12 cellular contexts compared by ENCODE assay signal in the genomic region with DNA sequence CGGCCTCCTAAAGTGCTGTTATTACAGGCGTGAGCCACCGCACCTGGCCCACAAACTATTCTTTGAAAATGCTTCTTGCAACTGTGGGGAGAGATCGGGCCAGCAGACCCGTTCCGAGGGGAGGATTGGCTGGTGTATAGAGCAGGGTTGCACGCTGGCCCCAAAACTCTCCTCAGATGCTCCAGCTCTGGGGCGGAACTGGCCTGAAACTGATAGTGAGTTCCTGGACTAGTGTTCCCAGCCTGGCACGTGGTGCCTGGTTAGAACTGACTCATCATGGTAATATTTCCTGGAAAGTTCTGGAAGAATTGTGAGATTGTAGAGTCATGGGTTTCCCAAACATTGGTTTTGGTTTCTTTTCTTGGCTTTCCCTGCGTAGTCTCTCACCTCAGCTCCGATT.
DNase-seq lines count a peak whose midpoint lies in the region; ATAC-seq, FAIRE-seq and TF ChIP-seq lines count a peak whose summit lies in the region.
"Had no signal": no experiment of that assay in that cellular context is flagged by ENCODE, and none has a peak within 500 bp of the region (broad histone marks: within the 10 kb centered on the region; RNA-seq: fewer than 3 reads in every experiment).

No MANE protein-coding gene starts in this region.

- DNase-seq in AG20443 (ENCODE audit: low spot score) (peak; percentile 92), RCC 7860 (ENCODE audit: low spot score) (peak; percentile 53), epithelial cell of esophagus (ENCODE audit: low read depth) (peak; percentile 16), mesothelial cell of epicardium (ENCODE audit: low spot score in 2 of 2, unreplicated experiment in 2 of 2) (no peak), kidney (no peak), D341Med (ENCODE audit: low spot score) (no peak), NCI-H2227 treated with DMSO at 0.1 percent for 48 hours (lab: John Stamatoyannopoulos, UW) (no peak)
- DNase-seq: gastrocnemius medialis, small intestine had no signal

- H3K9me3 Mint-ChIP-seq in mesothelial cell of epicardium: peaks cover 3% of the 10 kb centered on the region

- no peaks in the 10 kb centered on the region for H3K9me3 ChIP-seq in kidney (ENCODE audit: control insufficient read depth in 1 of 2, low read length in 2 of 2)
- H3K9me3 ChIP-seq: gastrocnemius medialis had no signal

- no peaks in the 10 kb centered on the region for H3K4me1 ChIP-seq in kidney (ENCODE audit: control insufficient read depth in 1 of 2, insufficient read depth in 1 of 2, low read depth in 1 of 2, low read length in 2 of 2)
- H3K4me1 ChIP-seq: BLaER1 treated with 17β-estradiol and CSF1 and Interleukin-3, amounts not matched to agents 10 nM and 100 nM; gastrocnemius medialis had no signal

- TF ChIP-seq CTCF in epithelial cell of esophagus (IDR thresholded peaks at IDR 0.05; ENCODE audit: insufficient read depth, low read depth, low read length, missing control alignments): no peak
- TF ChIP-seq CTCF in mesothelial cell of epicardium (IDR thresholded peaks at IDR 0.05; ENCODE audit: unreplicated experiment): no peak
- TF ChIP-seq CTCF in kidney (IDR thresholded peaks at IDR 0.05; ENCODE audit: borderline replicate concordance, extremely low read depth, insufficient read depth): no peak

- no peak overlapping the region for H3K4me3 Mint-ChIP-seq in mesothelial cell of epicardium
- H3K4me3 Mint-ChIP-seq: T-helper 1 cell treated with Interleukin-12 subunit alpha and Interleukin-12 subunit beta and Interleukin-4 antibody, amounts not matched to agents 30 μg/mL and 1 μg/mL, for 36 hours had no signal

- no peak overlapping the region for H3K27ac ChIP-seq in kidney (ENCODE audit: low read depth in 2 of 2, low read length in 2 of 2)
- H3K27ac ChIP-seq: BLaER1 treated with 17β-estradiol and CSF1 and Interleukin-3, amounts not matched to agents 10 nM and 100 nM had no signal

- FAIRE-seq in RCC 7860 (lab: Jason Lieb, UNC) (no peak), kidney (lab: Jason Lieb, UNC) (no peak)
- FAIRE-seq: small intestine had no signal

- intact Hi-C loops in kidney (cut with DNase I): no loop called here

- peak overlapping the region; percentile 34 for H3K27ac Mint-ChIP-seq in mesothelial cell of epicardium
- H3K27ac Mint-ChIP-seq: T-helper 1 cell treated with Interleukin-12 subunit alpha and Interleukin-12 subunit beta and Interleukin-4 antibody, amounts not matched to agents 30 μg/mL and 1 μg/mL, for 36 hours had no signal

- H3K36me3 Mint-ChIP-seq in mesothelial cell of epicardium: peaks cover 24% of the 10 kb centered on the region

- H3K4me1 Mint-ChIP-seq in mesothelial cell of epicardium: peaks cover 13% of the 10 kb centered on the region

- ATAC-seq in HG02870 (IDR thresholded peaks at IDR 0.05; ENCODE audit: unreplicated experiment): no peak

- H3K9ac ChIP-seq in kidney (ENCODE audit: low read length in 2 of 2): no peak overlapping the region
- H3K9ac ChIP-seq: BLaER1 treated with 17β-estradiol and CSF1 and Interleukin-3, amounts not matched to agents 10 nM and 100 nM had no signal

- H3K4me3 ChIP-seq in epithelial cell of esophagus (ENCODE audit: low read length) (no peak overlapping the region), kidney (ENCODE audit: low read length in 2 of 2) (no peak overlapping the region)
- H3K4me3 ChIP-seq: BLaER1 treated with 17β-estradiol and CSF1 and Interleukin-3, amounts not matched to agents 10 nM and 100 nM; gastrocnemius medialis had no signal

- H3K27me3 Mint-ChIP-seq in mesothelial cell of epicardium (ENCODE audit: low read depth): no peaks in the 10 kb centered on the region

- H3K36me3 ChIP-seq in kidney (ENCODE audit: control insufficient read depth in 1 of 2, insufficient read depth in 2 of 2, low read length in 2 of 2): no peaks in the 10 kb centered on the region
- H3K36me3 ChIP-seq: BLaER1 treated with 17β-estradiol and CSF1 and Interleukin-3, amounts not matched to agents 10 nM and 100 nM; gastrocnemius medialis had no signal

Comparison
In these comparisons a context has a peak if more than half of its experiments do, and no peak if none do; other contexts are left out.
1. DNase-seq: peak in AG20443 (single experiment), RCC 7860 (single experiment) and epithelial cell of esophagus (single experiment); none in mesothelial cell of epicardium (0 of 2), kidney (single experiment), D341Med (single experiment) and NCI-H2227 treated with DMSO at 0.1 percent for 48 hours (single experiment).